Comparison of ENCODE assay signal across 8 cellular contexts in genomic region chr20:47464380-47465101, GRCh38. TPM values are rescaled to one million over a fixed set of nuclear protein-coding genes. Genes with fewer than 3 reads are reported as not detected.
DNase-seq lines count a peak whose midpoint lies in the region; ATAC-seq, FAIRE-seq and TF ChIP-seq lines count a peak whose summit lies in the region.

No MANE protein-coding gene starts in this region.

- no peaks in the 10 kb centered on the region for H3K36me3 Mint-ChIP-seq in CD8-positive, alpha-beta T cell

- no peaks in the 10 kb centered on the region for H3K9me3 Mint-ChIP-seq in CD8-positive, alpha-beta T cell

- no peaks in the 10 kb centered on the region for H3K27me3 ChIP-seq in K562 (ENCODE audit: control insufficient read depth in 2 of 2, insufficient read depth in 2 of 2, low read length in 2 of 2)
- no peaks in the 10 kb centered on the region for H3K27me3 ChIP-seq in CD8-positive, alpha-beta T cell (ENCODE audit: insufficient read depth, low read length)

- no TSS peak for BruUV-seq in K562 (replicated peaks; lab: Mats Ljungman, UMichigan)

- TF ChIP-seq EP300 in K562 (IDR thresholded peaks at IDR 0.05; ENCODE audit: low read length) = peak; percentile 15; the same call in 1 of the 2 replicates

- TF ChIP-seq RAD21 in K562 (CRISPR knock-in tag; conservative IDR thresholded peaks at IDR 0.05 in 1 of 2, IDR thresholded peaks at IDR 0.05 in 1 of 2) = peak in 1 of 2 experiments; percentile 7; a peak in 1 of 4 replicates

- no peaks in the 10 kb centered on the region for H3K79me2 ChIP-seq in K562 (ENCODE audit: control insufficient read depth, insufficient read depth, low read length)

- H3K27me3 Mint-ChIP-seq in CD8-positive, alpha-beta T cell (ENCODE audit: low read depth) = no peaks in the 10 kb centered on the region

- H3K4me3 ChIP-seq in K562 (no peak overlapping the region), lower leg skin (ENCODE audit: low read depth, poor library complexity, severe bottlenecking) (no peak overlapping the region)
- no peak overlapping the region for H3K4me3 ChIP-seq in CD8-positive, alpha-beta T cell (ENCODE audit: low read depth, low read length)

- no peaks in the 10 kb centered on the region for H3K9me1 ChIP-seq in K562 (ENCODE audit: control insufficient read depth, insufficient read depth, low read length)

- no peaks in the 10 kb centered on the region for H4K20me1 ChIP-seq in K562 (replicated peaks; ENCODE audit: control insufficient read depth, insufficient read depth, low read length)

- intact Hi-C loops in K562 (cut with micrococcal nuclease) (no loop called here), lower leg skin (cut with DNase I; ENCODE audit: low total_unique reads) (no loop called here)
- intact Hi-C loops in CD8-positive, alpha-beta T cell (cut with DNase I, micrococcal nuclease) = no loop called here

- no peak overlapping the region for H3K9ac ChIP-seq in K562 (ENCODE audit: insufficient read depth in 1 of 2, low read depth in 2 of 2, low read length in 2 of 2)

- TF ChIP-seq POLR2A in K562 (conservative IDR thresholded peaks at IDR 0.05) (no peak), lower leg skin (IDR thresholded peaks at IDR 0.05) (no peak)

- CTCF ChIA-PET in K562 (lab: Yijun Ruan, JAX; ENCODE audit: low intra/inter-chr PET ratio) = interaction anchor here (0.6 kb wide), 2 partner anchors 12 to 37 kb away, joined by 5 to 6 read pairs; no protein-coding TSS in a partner anchor
- CTCF ChIA-PET in CD8-positive, alpha-beta T cell (lab: Charles Lee) = no interaction called here

- no peak overlapping the region for H3K27ac ChIP-seq in K562 (ENCODE audit: extremely low read depth, low read depth, low read length)
- H3K27ac ChIP-seq in CD8-positive, alpha-beta T cell (ENCODE audit: low read depth, low read length) = no peak overlapping the region

- H3K4me1 ChIP-seq in K562 (replicated peaks in 1 of 2; ENCODE audit: control insufficient read depth in 2 of 2, insufficient read depth in 2 of 2, low read length in 2 of 2) = peaks cover 0 to 19% of the 10 kb centered on the region in 2 experiments; a peak in 4 of 5 replicates
- H3K4me1 ChIP-seq in CD8-positive, alpha-beta T cell (ENCODE audit: insufficient read depth, low read length) = no peaks in the 10 kb centered on the region

- H3K27ac Mint-ChIP-seq in CD8-positive, alpha-beta T cell = no peak overlapping the region

- in situ Hi-C loops in K562 (cut with MboI) = no loop called here

- ATAC-seq in K562 (peak; percentile 62), HG02938 (IDR thresholded peaks at IDR 0.05; ENCODE audit: unreplicated experiment) (no peak)
- no peak for ATAC-seq in CD8-positive, alpha-beta T cell

- TF ChIP-seq CTCF in K562 (IDR thresholded peaks at IDR 0.05 in 2 of 3, conservative IDR thresholded peaks at IDR 0.05 in 1 of 3; ENCODE audit: insufficient read depth in 2 of 3, low read depth in 1 of 3, low read length in 3 of 3) = 0 out of 6 replicates have a peak, but pooled peaks of 1 of the 3 experiments have one; percentile 12
- TF ChIP-seq CTCF in lower leg skin (IDR thresholded peaks at IDR 0.05) = peak in 1 of 3 donors; percentile 70
- no peak for TF ChIP-seq CTCF in CD8-positive, alpha-beta T cell (IDR thresholded peaks at IDR 0.05)

- H3K36me3 ChIP-seq in K562 (ENCODE audit: control insufficient read depth, insufficient read depth, low read length) = no peaks in the 10 kb centered on the region
- H3K36me3 ChIP-seq in CD8-positive, alpha-beta T cell (ENCODE audit: insufficient read depth, low read length) = no peaks in the 10 kb centered on the region

- H3K4me2 ChIP-seq in K562 (ENCODE audit: insufficient read depth, low read length) = no peak overlapping the region; the same call in 1 of the 2 replicates

- DNase-seq in CD1c-positive myeloid dendritic cell (ENCODE audit: extremely low spot score) (peak; percentile 57), NCI-H2029 treated with DMSO at 0.1 percent for 48 hours (lab: John Stamatoyannopoulos, UW) (peak; percentile 11), K562 (ENCODE audit: extremely low read depth in 1 of 4, low spot score in 3 of 4) (peak in 1 of 4 experiments; percentile 19), lower leg skin (ENCODE audit: low spot score in 2 of 2) (peak; percentile 88 to 94), medulla oblongata (ENCODE audit: extremely low spot score) (no peak)
- no peak for DNase-seq in CD8-positive, alpha-beta T cell
- DNase-seq in activated naive CD4-positive, alpha-beta T cell treated with Interleukin-2 at 50 U/mL for 16 hours = no peak

- H3K4me1 Mint-ChIP-seq in CD8-positive, alpha-beta T cell (ENCODE audit: low read depth) = no peaks in the 10 kb centered on the region

- H3K9me3 ChIP-seq in K562 (replicated peaks; ENCODE audit: control insufficient read depth, insufficient read depth, low read depth, low read length) = no peaks in the 10 kb centered on the region; the same call in 1 of the 2 replicates
- no peaks in the 10 kb centered on the region for H3K9me3 ChIP-seq in CD8-positive, alpha-beta T cell (ENCODE audit: low read length)

- H3K4me3 Mint-ChIP-seq in CD8-positive, alpha-beta T cell = no peak overlapping the region

- POLR2A ChIA-PET in K562 (lab: Yijun Ruan, JAX) = interaction anchor here (1.2 to 3.3 kb wide), 2 partner anchors 10 to 11 kb away, joined by 4 to 11 read pairs; no protein-coding TSS in a partner anchor
- POLR2A ChIA-PET in CD8-positive, alpha-beta T cell (lab: Charles Lee) = no interaction called here

- H2AFZ ChIP-seq in K562 (ENCODE audit: low read depth, low read length) = peak overlapping the region; percentile 16

- 32% methylated on average over 11 of the region's 11 CpGs for WGBS in K562 (ENCODE audit: insufficient coverage, low coverage, missing lambda C conversion rate)
- WGBS in lower leg skin, 2 donors = 26% methylated on average over 11 of the region's 11 CpGs

- no peak for FAIRE-seq in K562 (lab: Jason Lieb, UNC)

TF ChIP-seq in K562, 482 proteins besides CTCF, POLR2A, EP300 and RAD21 (continues in another document):
- TF ChIP-seq NELFE (IDR thresholded peaks at IDR 0.05; ENCODE audit: insufficient read depth, insufficient read length) (no peak), RAD51 (IDR thresholded peaks at IDR 0.05; ENCODE audit: borderline replicate concordance, low read depth) (no peak), SOX6 (IDR thresholded peaks at IDR 0.05) (0 out of 2 replicates have a peak, but pooled peaks have one; percentile 7), ZNF668 (CRISPR knock-in tag; IDR thresholded peaks at IDR 0.05) (no peak), ZBTB11 (CRISPR knock-in tag; IDR thresholded peaks at IDR 0.05) (peak in 1 of 3 experiments; percentile 44; a peak in 2 of 6 replicates)

RNA-seq across cellular contexts. Expression of gene NCOA3, which starts 37.1 kb away (rescaled TPM):
- total RNA-seq in K562 (2011; cell fraction: chromatin; rRNA removed; ENCODE audit: low replicate concordance) = 42.2 and 88.7 TPM in 2 replicates
- 19.5 and 23.2 TPM in 2 replicates for total RNA-seq in K562 (2011; cell fraction: nucleolus; rRNA removed)
- total RNA-seq in K562 (2011; cell fraction: nucleoplasm; rRNA removed) = 36.6 and 49.6 TPM in 2 replicates
- 12.1 and 12.4 TPM in 2 replicates for total RNA-seq in K562 (2014; rRNA removed)
- total RNA-seq in K562 (2014; rRNA removed; fragmentation: Illumina TruSeq; extraction: Trizol) = 16.1 and 19.6 TPM in 2 replicates
- 17.1 and 17.2 TPM in 2 replicates for total RNA-seq in K562 (2015; rRNA removed; fragmentation: Illumina TruSeq; extraction: Trizol)
- 15.3 and 17.0 TPM in 2 replicates for total RNA-seq in K562 (2021)
- polyA plus RNA-seq in K562 (2011; rRNA removed) = 24.3 and 24.7 TPM in 2 replicates
- 11.6 and 17.3 TPM in 2 replicates for polyA plus RNA-seq in K562 (2011; cell fraction: cytosol; rRNA removed)
- polyA plus RNA-seq in K562 (2011; cell fraction: nucleus; rRNA removed) = 34.8 and 45.8 TPM in 2 replicates
- 9.0 and 14.7 TPM in 2 replicates for polyA plus RNA-seq in K562 (2012)
- 12.5 and 14.4 TPM in 2 replicates for polyA plus RNA-seq in K562 (2014; fragmentation: Illumina TruSeq; extraction: Trizol)
- polyA plus RNA-seq in K562 (2014; fragmentation: Nextera tagmentation; extraction: Ambion mirVana) = 1 to 10 TPM; 3.2 to 4.7 TPM
- polyA plus RNA-seq in K562 (2014; rRNA removed) = 11.6 and 12.2 TPM in 2 replicates
- polyA minus RNA-seq in K562 (2011; rRNA and poly(A)+ RNA removed) = 37.1 and 46.6 TPM in 2 replicates
- 16.8 and 20.7 TPM in 2 replicates for polyA minus RNA-seq in K562 (2011; cell fraction: cytosol; rRNA and poly(A)+ RNA removed)
- 13.1 and 32.8 TPM in 2 replicates for polyA minus RNA-seq in K562 (2011; cell fraction: nucleus; rRNA and poly(A)+ RNA removed)
- total RNA-seq in lower leg skin = 10 to 100 TPM; 43.6 to 55.0 (median 49.5) TPM
- 10 to 100 TPM; 45.1 to 47.1 TPM for total RNA-seq in CD8-positive, alpha-beta T cell

Comparison
In these comparisons a context has a peak if more than half of its experiments do, and no peak if none do; other contexts are left out.
1. DNase-seq: peak in CD1c-positive myeloid dendritic cell (single experiment), NCI-H2029 treated with DMSO at 0.1 percent for 48 hours (single experiment) and lower leg skin (2 of 2); none in CD8-positive, alpha-beta T cell (0 of 7), activated naive CD4-positive, alpha-beta T cell treated with Interleukin-2 at 50 U/mL for 16 hours (single experiment) and medulla oblongata (single experiment).